ENCODE assay signal across 26 cellular contexts in genomic region chr14:70192915-70193314, GRCh38. TPM values are rescaled to one million over a fixed set of nuclear protein-coding genes. Genes with fewer than 3 reads are reported as not detected.
DNase-seq lines count a peak whose midpoint lies in the region; ATAC-seq and TF ChIP-seq lines count a peak whose summit lies in the region.
"Had no signal": no experiment of that assay in that cellular context is flagged by ENCODE, and none has a peak within 500 bp of the region (broad histone marks: within the 10 kb centered on the region; RNA-seq: fewer than 3 reads in every experiment).

No MANE protein-coding gene starts in this region.

- WGBS in adrenal gland, 4 donors, result 62 to 78% (median 65%) methylated on average over 1 to 2 of the region's 2 CpGs

- no peak for TF ChIP-seq POLR2A in adrenal gland (IDR thresholded peaks at IDR 0.05)

- ATAC-seq in GM19452 (IDR thresholded peaks at IDR 0.05; ENCODE audit: unreplicated experiment) (no peak), HG02571 (IDR thresholded peaks at IDR 0.05; ENCODE audit: unreplicated experiment) (no peak)
- ATAC-seq: lower lobe of right lung, right cardiac atrium had no signal

- H3K27ac ChIP-seq in adrenal gland, result no peak overlapping the region
- H3K27ac ChIP-seq: KMS-11, lower lobe of right lung, suprapubic skin, vagina had no signal

- H3K4me3 ChIP-seq in H7 (ENCODE audit: insufficient read depth, low read depth, low read length) (no peak overlapping the region), adrenal gland (no peak overlapping the region)
- H3K4me3 ChIP-seq: lower lobe of right lung, suprapubic skin, vagina had no signal

- peaks cover 3 to 14% of the 10 kb centered on the region in 2 donors for H3K4me1 ChIP-seq in adrenal gland (replicated peaks in 1 of 2)

- H3K27me3 ChIP-seq in H7 (ENCODE audit: control insufficient read depth, insufficient read depth, low read length) (peaks cover 25% of the 10 kb centered on the region), adrenal gland (peaks cover 16% of the 10 kb centered on the region)
- H3K27me3 ChIP-seq: vagina had no signal

- DNase-seq in DMS53 (lab: John Stamatoyannopoulos, UW) (peak; percentile 44), DMS53 treated with DMSO at 0.1 percent for 48 hours (lab: John Stamatoyannopoulos, UW; ENCODE audit: unreplicated experiment) (no peak), H7 (peak; percentile 33), RPMI8226 (peak; percentile 3), iPS-NIHi11 (ENCODE audit: low spot score) (peak; percentile 15), adrenal gland (no peak)
- DNase-seq: activated CD4-positive, alpha-beta memory T cell treated with anti-CD3 and anti-CD28 coated beads, Interleukin-2, amount 10 ng/mL, durations not matched to agents 7 days and 5 days; activated T-cell treated with anti-CD3 and anti-CD28 coated beads for 4 hours; amygdala; COR-L47; hippocampal formation; lower lobe of right lung; NCI-H1048; NCI-H1930; NCI-H446 treated with DMSO at 0.1 percent for 48 hours; right cardiac atrium; stimulated activated CD4-positive, alpha-beta T cell treated with anti-CD3 and anti-CD28 coated beads, Interleukin-15, amount 100 ng/mL, for 24 hours had no signal

- H3K36me3 ChIP-seq in H7 (replicated peaks; ENCODE audit: control insufficient read depth, insufficient read depth, low read length) (no peaks in the 10 kb centered on the region), adrenal gland (replicated peaks in 1 of 2) (no peaks in the 10 kb centered on the region)
- H3K36me3 ChIP-seq: lower lobe of right lung, suprapubic skin, vagina had no signal

- no peaks in the 10 kb centered on the region for H3K9me3 ChIP-seq in adrenal gland (replicated peaks in 1 of 3)
- H3K9me3 ChIP-seq: lower lobe of right lung, vagina had no signal

- intact Hi-C loops in adrenal gland (cut with DNase I), result no loop called here

- no peak for TF ChIP-seq CTCF in adrenal gland (IDR thresholded peaks at IDR 0.05)

RNA-seq across cellular contexts. Expression of gene SLC8A3, which starts 4.2 kb away (rescaled TPM):
- total RNA-seq in H7 (2014; rRNA removed; shearing (Covaris generic)), result 0.22 and 0.35 TPM in 2 replicates
- 1 to 10 TPM in 2 of 8 donors, under 1 TPM in 2, not detected in 4; 0.08 to 2.1 (median 0.89) TPM for total RNA-seq in adrenal gland
- 1 to 10 TPM in 1 of 3 donors, under 1 TPM in 2; 0.54 to 1.3 (median 0.56) TPM for polyA plus RNA-seq in adrenal gland
- total RNA-seq: A172, endothelial cell of umbilical vein, H4 had no signal
- polyA plus RNA-seq: endothelial cell of umbilical vein, keratinocyte had no signal

Comparison
In these comparisons a context has a peak if more than half of its experiments do, and no peak if none do; other contexts are left out.
1. DNase-seq: peak in DMS53 (single experiment), H7 (single experiment), RPMI8226 (single experiment) and iPS-NIHi11 (single experiment); none in DMS53 treated with DMSO at 0.1 percent for 48 hours (single experiment) and adrenal gland (0 of 7).